Comparison of ENCODE assay signal across 22 cellular contexts in genomic region chr6:130306377-130306776, GRCh38. TPM values are rescaled to one million over a fixed set of nuclear protein-coding genes. Genes with fewer than 3 reads are reported as not detected.
DNase-seq lines count a peak whose midpoint lies in the region; ATAC-seq and TF ChIP-seq lines count a peak whose summit lies in the region.
"Had no signal": no experiment of that assay in that cellular context is flagged by ENCODE, and none has a peak within 500 bp of the region (broad histone marks: within the 10 kb centered on the region; RNA-seq: fewer than 3 reads in every experiment).

No MANE protein-coding gene starts in this region.

- H2AFZ ChIP-seq in ACC112 (ENCODE audit: low read length, unreplicated experiment) (peak overlapping the region; percentile 11), PC-3 (ENCODE audit: low read length) (no peak overlapping the region)

- intact Hi-C loops in PC-3 (cut with micrococcal nuclease) (no loop called here), left lung (cut with DNase I) (no loop called here)

- H3K4me3 ChIP-seq in ACC112 (ENCODE audit: low read depth, low read length) (no peak overlapping the region), PC-3 (ENCODE audit: low read length) (no peak overlapping the region), choroid plexus epithelial cell (ENCODE audit: low read depth, low read length) (no peak overlapping the region), left lung (no peak overlapping the region)
- no peak overlapping the region for H3K4me3 ChIP-seq in CD8-positive, alpha-beta memory T cell (ENCODE audit: low read length)
- H3K4me3 ChIP-seq: left ventricle myocardium inferior, right atrium auricular region had no signal

- H3K27ac ChIP-seq in ACC112 (ENCODE audit: low read depth, low read length) (no peak overlapping the region), PC-3 (ENCODE audit: low read length) (no peak overlapping the region), left lung (no peak overlapping the region)
- H3K27ac ChIP-seq in CD8-positive, alpha-beta memory T cell (ENCODE audit: low read depth, low read length), result no peak overlapping the region
- H3K27ac ChIP-seq: HL-60, left ventricle myocardium inferior, neutrophil, right atrium auricular region had no signal

- H3K79me2 ChIP-seq in ACC112 (ENCODE audit: control insufficient read depth, insufficient read depth, low read length, unreplicated experiment) (no peaks in the 10 kb centered on the region), PC-3 (ENCODE audit: low read length) (no peaks in the 10 kb centered on the region)

- DNase-seq in HCEC 1CT (peak; percentile 32), PC-3 (peak; percentile 3), choroid plexus epithelial cell (ENCODE audit: low read depth) (peak; percentile 33), GM19240 (ENCODE audit: insufficient read length, low spot score) (no peak), left lung (no peak)
- no peak for DNase-seq in CD8-positive, alpha-beta memory T cell
- no peak for DNase-seq in activated CD4-positive, alpha-beta T cell treated with anti-CD3 and anti-CD28 coated beads for 48 hours
- DNase-seq: activated CD4-positive, alpha-beta memory T cell treated with anti-CD3 and anti-CD28 coated beads for 36 hours; activated naive CD4-positive, alpha-beta T cell treated with anti-CD3 and anti-CD28 coated beads, Interleukin-2, amount 50 U/mL, for 16 hours; activated T-cell treated with anti-CD3 and anti-CD28 coated beads, Interleukin-2, amount 50 U/mL, for 1 hour; CD4-positive, alpha-beta memory T cell; H9; hypothalamus; left ventricle myocardium inferior; NCI-H748 treated with DMSO at 0.1 percent for 48 hours; stimulated activated naive B cell treated with anti-CD40 and anti-IgM and Interleukin-4, amounts not matched to agents 10 μg/mL and 1 μg/mL and 100 μg/mL, for 72 hours; trophoblast cell had no signal

- no peaks in the 10 kb centered on the region for H3K9me2 ChIP-seq in PC-3 (replicated peaks; ENCODE audit: low read length)

- H4K20me1 ChIP-seq in PC-3 (ENCODE audit: low read length), result no peaks in the 10 kb centered on the region

- no peak overlapping the region for H3K4me2 ChIP-seq in PC-3 (ENCODE audit: low read length)

- no peak overlapping the region for H3K27ac Mint-ChIP-seq in CD8-positive, alpha-beta memory T cell
- H3K27ac Mint-ChIP-seq: activated CD4-positive, alpha-beta memory T cell treated with anti-CD3 and anti-CD28 coated beads for 36 hours; CD4-positive, alpha-beta memory T cell; H9; stimulated activated naive B cell treated with anti-CD40 and anti-IgM and Interleukin-4, amounts not matched to agents 10 μg/mL and 1 μg/mL and 100 μg/mL, for 72 hours had no signal

- POLR2A ChIA-PET in PC-3 (lab: Charles Lee; ENCODE audit: unreplicated experiment), result no interaction called here
- POLR2A ChIA-PET in CD8-positive, alpha-beta memory T cell (lab: Charles Lee), result no interaction called here

- H3K36me3 Mint-ChIP-seq in CD8-positive, alpha-beta memory T cell, result peaks cover 0 to 20% (median 0%) of the 10 kb centered on the region in 3 donors
- H3K36me3 Mint-ChIP-seq: activated CD4-positive, alpha-beta memory T cell treated with anti-CD3 and anti-CD28 coated beads for 36 hours; stimulated activated naive B cell treated with anti-CD40 and anti-IgM and Interleukin-4, amounts not matched to agents 10 μg/mL and 1 μg/mL and 100 μg/mL, for 72 hours had no signal

- BruUV-seq in PC-3 (replicated peaks; lab: Mats Ljungman, UMichigan), result no TSS peak

- CTCF ChIA-PET in PC-3 (lab: Charles Lee), result interaction anchor here (0.7 kb wide), 1 partner anchor 454 kb away, joined by 4 read pairs; no protein-coding TSS in a partner anchor
- CTCF ChIA-PET in CD8-positive, alpha-beta memory T cell (lab: Charles Lee), result no interaction called here

- H3K9me3 Mint-ChIP-seq in CD8-positive, alpha-beta memory T cell, result peaks cover 0 to 5% (median 2%) of the 10 kb centered on the region in 5 donors

- peaks cover 0 to 6% (median 0%) of the 10 kb centered on the region in 3 donors for H3K4me1 Mint-ChIP-seq in CD8-positive, alpha-beta memory T cell
- H3K4me1 Mint-ChIP-seq: CD4-positive, alpha-beta memory T cell; H9 had no signal

- H3K4me3 Mint-ChIP-seq in CD8-positive, alpha-beta memory T cell, result no peak overlapping the region
- H3K4me3 Mint-ChIP-seq: activated CD4-positive, alpha-beta memory T cell treated with anti-CD3 and anti-CD28 coated beads for 36 hours; CD4-positive, alpha-beta memory T cell; H9; stimulated activated naive B cell treated with anti-CD40 and anti-IgM and Interleukin-4, amounts not matched to agents 10 μg/mL and 1 μg/mL and 100 μg/mL, for 72 hours had no signal

- ATAC-seq in PC-3 (no peak), left lung (no peak)
- ATAC-seq: stimulated activated naive B cell treated with anti-CD40 and anti-IgM and Interleukin-4, amounts not matched to agents 10 μg/mL and 1 μg/mL and 100 μg/mL, for 72 hours had no signal

- H3K27me3 ChIP-seq in ACC112 (ENCODE audit: insufficient read depth, low read length) (no peaks in the 10 kb centered on the region), PC-3 (ENCODE audit: low read length) (no peaks in the 10 kb centered on the region), left lung (no peaks in the 10 kb centered on the region)
- no peaks in the 10 kb centered on the region for H3K27me3 ChIP-seq in CD8-positive, alpha-beta memory T cell (ENCODE audit: insufficient read depth, low read length, poor library complexity, severe bottlenecking)
- H3K27me3 ChIP-seq: neutrophil, right atrium auricular region had no signal

- no peaks in the 10 kb centered on the region for H3K9me3 ChIP-seq in PC-3 (ENCODE audit: low read length)
- no peaks in the 10 kb centered on the region for H3K9me3 ChIP-seq in CD8-positive, alpha-beta memory T cell (ENCODE audit: low read length)
- H3K9me3 ChIP-seq in left lung, result no peaks in the 10 kb centered on the region
- H3K9me3 ChIP-seq: left ventricle myocardium inferior, neutrophil, right atrium auricular region had no signal

- TF ChIP-seq CTCF in PC-3 (conservative IDR thresholded peaks at IDR 0.05; ENCODE audit: low read depth, low read length) (no peak), choroid plexus epithelial cell (conservative IDR thresholded peaks at IDR 0.05; ENCODE audit: low read depth, low read length) (no peak), left lung (IDR thresholded peaks at IDR 0.05) (no peak)

- no peaks in the 10 kb centered on the region for H3K27me3 Mint-ChIP-seq in CD8-positive, alpha-beta memory T cell
- H3K27me3 Mint-ChIP-seq: activated CD4-positive, alpha-beta memory T cell treated with anti-CD3 and anti-CD28 coated beads for 36 hours; CD4-positive, alpha-beta memory T cell; stimulated activated naive B cell treated with anti-CD40 and anti-IgM and Interleukin-4, amounts not matched to agents 10 μg/mL and 1 μg/mL and 100 μg/mL, for 72 hours had no signal

- peaks cover 6% of the 10 kb centered on the region for H3K4me1 ChIP-seq in ACC112 (ENCODE audit: control insufficient read depth, insufficient read depth, low read length, unreplicated experiment)
- H3K4me1 ChIP-seq in PC-3 (ENCODE audit: insufficient read depth, low read length), result peaks cover 26% of the 10 kb centered on the region
- H3K4me1 ChIP-seq in CD8-positive, alpha-beta memory T cell (ENCODE audit: insufficient read depth, low read length), result no peaks in the 10 kb centered on the region
- no peaks in the 10 kb centered on the region for H3K4me1 ChIP-seq in left lung
- H3K4me1 ChIP-seq: left ventricle myocardium inferior, right atrium auricular region had no signal

- no peaks in the 10 kb centered on the region for H3K36me3 ChIP-seq in ACC112 (ENCODE audit: insufficient read depth, low read length)
- H3K36me3 ChIP-seq in PC-3 (ENCODE audit: low read depth, low read length), result no peaks in the 10 kb centered on the region
- H3K36me3 ChIP-seq in CD8-positive, alpha-beta memory T cell (ENCODE audit: insufficient read depth, low read length), result no peaks in the 10 kb centered on the region
- H3K36me3 ChIP-seq in left lung, result no peaks in the 10 kb centered on the region
- H3K36me3 ChIP-seq: left ventricle myocardium inferior, neutrophil, right atrium auricular region had no signal

- no peaks in the 10 kb centered on the region for H3F3A ChIP-seq in PC-3 (ENCODE audit: low read length, unreplicated experiment)

- H3K9ac ChIP-seq in PC-3 (ENCODE audit: low read length), result no peak overlapping the region

RNA-seq across cellular contexts. Expression of gene TMEM200A, which starts 59.4 kb away (rescaled TPM):
- total RNA-seq in PC-3 (2014; rRNA removed), result 0.40 TPM in 1 of 2 replicates, not detected in the other
- 1 to 10 TPM; 1.4 to 1.7 TPM for total RNA-seq in CD8-positive, alpha-beta memory T cell
- polyA plus RNA-seq in CD8-positive, alpha-beta memory T cell, result 1.5 TPM
- total RNA-seq in left lung, result 10 to 100 TPM in 1 of 2 donors, 1 to 10 TPM in 1; 7.6 to 12.6 TPM
- total RNA-seq: Daoy, left ventricle myocardium inferior had no signal

Comparison
In these comparisons a context has a peak if more than half of its experiments do, and no peak if none do; other contexts are left out.
1. DNase-seq: peak in HCEC 1CT (single experiment), PC-3 (single experiment) and choroid plexus epithelial cell (single experiment); none in CD8-positive, alpha-beta memory T cell (0 of 5), GM19240 (single experiment), left lung (0 of 2) and activated CD4-positive, alpha-beta T cell treated with anti-CD3 and anti-CD28 coated beads for 48 hours (single experiment).